In genomic region chr17:63961355-63962207, GRCh38 we compare ENCODE assay signal across 8 cellular contexts. TPM values are rescaled to one million over a fixed set of nuclear protein-coding genes. Genes with fewer than 3 reads are reported as not detected.
DNase-seq lines count a peak whose midpoint lies in the region; ATAC-seq, FAIRE-seq and TF ChIP-seq lines count a peak whose summit lies in the region.

No MANE protein-coding gene starts in this region.

- in situ Hi-C loops in GM12878 (cut with MboI): no loop called here

- POLR2A ChIA-PET in GM12878 (lab: Charles Lee): interaction anchor here (0.6 kb wide), 2 partner anchors 79 to 174 kb away, joined by 4 to 8 read pairs; no protein-coding TSS in a partner anchor

- no peak overlapping the region for H3K4me3 ChIP-seq in RWPE2 (ENCODE audit: severe bottlenecking)
- H3K4me3 ChIP-seq in GM12878: no peak overlapping the region
- peak overlapping the region; percentile 18 for H3K4me3 ChIP-seq in iPS-11a (ENCODE audit: low read depth, low read length)

- intact Hi-C loops in GM12878 (cut with micrococcal nuclease; ENCODE audit: unreplicated experiment): no loop called here

- H4K20me1 ChIP-seq in GM12878 (ENCODE audit: control insufficient read depth, insufficient read depth): no peaks in the 10 kb centered on the region

- SMC1A ChIA-PET in GM12878 (lab: Charles Lee; ENCODE audit: uncharacterized antibody, unreplicated experiment): interaction anchor here (0.6 to 1.0 kb wide), 2 partner anchors 42 to 172 kb away, joined by 3 read pairs; no protein-coding TSS in a partner anchor

- DNase-seq in NCI-H526 (lab: John Stamatoyannopoulos, UW) (peak; percentile 29 to 62), NCI-H526 treated with DMSO at 0.1 percent for 48 hours (lab: John Stamatoyannopoulos, UW) (no peak), RWPE2 (ENCODE audit: low spot score) (no peak), GM12878 (ENCODE audit: low read depth, low spot score) (no peak)
- DNase-seq in stimulated activated CD4-positive, alpha-beta T cell treated with anti-CD3 and anti-CD28 coated beads, Interleukin-2, amount 100 ng/mL, for 4 hours (ENCODE audit: low read depth): peak; percentile 11

- 48% methylated on average over 25 of the region's 36 CpGs for WGBS in GM12878 (ENCODE audit: insufficient coverage, insufficient replicate concordance, low lambda C conversion rate, missing lambda C conversion rate)

- TF ChIP-seq POLR2A in GM12878 (IDR thresholded peaks at IDR 0.05; ENCODE audit: low read depth, low read length): no peak

- TF ChIP-seq RAD21 in GM12878 (IDR thresholded peaks at IDR 0.05; ENCODE audit: insufficient read depth, low read depth, low read length): no peak

- H3K4me1 ChIP-seq in RWPE2 (ENCODE audit: insufficient read depth, poor library complexity, severe bottlenecking) (no peaks in the 10 kb centered on the region), GM12878 (ENCODE audit: control insufficient read depth, insufficient read depth, low read length) (peaks cover 4% of the 10 kb centered on the region)

- TF ChIP-seq CTCF in RWPE2 (IDR thresholded peaks at IDR 0.05; ENCODE audit: poor library complexity, severe bottlenecking) (no peak), GM12878 (IDR thresholded peaks at IDR 0.05 in 2 of 3, conservative IDR thresholded peaks at IDR 0.05 in 1 of 3; ENCODE audit: control insufficient read depth in 2 of 3, extremely low read depth in 1 of 3, insufficient read depth in 1 of 3, low read depth in 3 of 3, low read length in 3 of 3) (no peak)

- no peak for TF ChIP-seq EP300 in GM12878 (IDR thresholded peaks at IDR 0.05; ENCODE audit: borderline replicate concordance in 1 of 2, control insufficient read depth in 1 of 2, low read depth in 2 of 2, low read length in 2 of 2)

- CTCF ChIA-PET in GM12878 (lab: Yijun Ruan, JAX): interaction anchor here (1.0 kb wide), 1 partner anchor 11 kb away, joined by 3 read pairs; no protein-coding TSS in a partner anchor

- no peaks in the 10 kb centered on the region for H3K9me3 ChIP-seq in RWPE2 (ENCODE audit: severe bottlenecking)
- no peaks in the 10 kb centered on the region for H3K9me3 ChIP-seq in GM12878 (replicated peaks; ENCODE audit: control insufficient read depth, insufficient read depth, low read length)

- H3K27ac ChIP-seq in RWPE2 (ENCODE audit: poor library complexity, severe bottlenecking) (no peak overlapping the region), GM12878 (ENCODE audit: control insufficient read depth, insufficient read depth) (no peak overlapping the region)

- H3K79me2 ChIP-seq in GM12878 (ENCODE audit: control insufficient read depth, insufficient read depth, low read length): no peaks in the 10 kb centered on the region

- RAD21 ChIA-PET in GM12878 (lab: Charles Lee; ENCODE audit: unreplicated experiment): interaction anchor here (0.6 to 1.4 kb wide), 4 partner anchors 11 to 108 kb away, joined by 3 read pairs; partner anchors contain the start of gene GH1

- ATAC-seq in RWPE2 (ENCODE audit: low read depth): peak; percentile 51
- ATAC-seq in GM12878: peak; percentile 76
- no peak for ATAC-seq in HG03135 (IDR thresholded peaks at IDR 0.05; ENCODE audit: unreplicated experiment)
- no peak for ATAC-seq in HG03378 (IDR thresholded peaks at IDR 0.05; ENCODE audit: unreplicated experiment)

- H3K4me2 ChIP-seq in GM12878 (ENCODE audit: control insufficient read depth, insufficient read depth): no peak overlapping the region

- H3K27me3 ChIP-seq in RWPE2 (ENCODE audit: insufficient read depth, poor library complexity, severe bottlenecking) (no peaks in the 10 kb centered on the region), GM12878 (replicated peaks in 1 of 2; ENCODE audit: control insufficient read depth in 2 of 2, insufficient read depth in 2 of 2, low read length in 1 of 2) (no peaks in the 10 kb centered on the region)

- FAIRE-seq in GM12878 (lab: Jason Lieb, UNC): no peak

- H2AFZ ChIP-seq in GM12878 (ENCODE audit: control insufficient read depth, low read depth, low read length): peak overlapping the region; percentile 8; the same call in 1 of the 2 replicates

- BruUV-seq in GM12878 (replicated peaks; lab: Mats Ljungman, UMichigan): no TSS peak

- no peak overlapping the region for H3K9ac ChIP-seq in GM12878 (ENCODE audit: control insufficient read depth, insufficient read depth, low read length)

- H3K36me3 ChIP-seq in RWPE2 (ENCODE audit: low read depth): no peaks in the 10 kb centered on the region
- no peaks in the 10 kb centered on the region for H3K36me3 ChIP-seq in GM12878 (ENCODE audit: control insufficient read depth in 2 of 2, insufficient read depth in 2 of 2, low read length in 1 of 2)

RNA-seq across cellular contexts. Expression of gene SCN4A, which starts 11.1 kb away (rescaled TPM):
- total RNA-seq in GM12878 (2013; cell fraction: nucleolus; rRNA removed): 0.17 and 0.25 TPM in 2 replicates
- total RNA-seq in GM12878 (2014; rRNA removed): 0.05 and 0.06 TPM in 2 replicates
- under 0.01 and 0.14 TPM in 2 replicates for total RNA-seq in GM12878 (2014; rRNA removed; fragmentation: Illumina TruSeq; extraction: Trizol)
- total RNA-seq in GM12878 (2021): 0.03 and 0.08 TPM in 2 replicates
- 0.05 TPM for polyA plus RNA-seq in GM12878 (2011; ENCODE audit: low read depth)
- 0.12 and 0.15 TPM in 2 replicates for polyA plus RNA-seq in GM12878 (2011; rRNA removed)
- polyA plus RNA-seq in GM12878 (2011; cell fraction: cytosol; rRNA removed): 0.20 and 0.22 TPM in 2 replicates
- polyA plus RNA-seq in GM12878 (2011; cell fraction: nucleus; rRNA removed): 0.56 and 0.69 TPM in 2 replicates
- 0.12 and 0.13 TPM in 2 replicates for polyA plus RNA-seq in GM12878 (2012)
- polyA plus RNA-seq in GM12878 (2014; fragmentation: Illumina TruSeq; extraction: Trizol): 0.06 and 0.11 TPM in 2 replicates
- polyA plus RNA-seq in GM12878 (2014; fragmentation: Nextera tagmentation; extraction: Ambion mirVana): not detected
- polyA plus RNA-seq in GM12878 (2014; rRNA removed): 0.05 and 0.08 TPM in 2 replicates
- polyA plus RNA-seq in GM12878 (2016; fragmentation: Nextera tagmentation; extraction: Ambion mirVana): not detected
- polyA minus RNA-seq in GM12878 (2011; rRNA and poly(A)+ RNA removed): 0.66 and 0.77 TPM in 2 replicates
- polyA minus RNA-seq in GM12878 (2011; cell fraction: cytosol; rRNA and poly(A)+ RNA removed): 0.53 TPM in 1 of 2 replicates, not detected in the other
- polyA minus RNA-seq in GM12878 (2011; cell fraction: nucleus; rRNA and poly(A)+ RNA removed): 0.38 and 0.60 TPM in 2 replicates

RNA-seq across cellular contexts. Expression of gene CD79B, which starts 29.4 kb away (rescaled TPM):
- total RNA-seq in GM12878 (2013; cell fraction: nucleolus; rRNA removed): 85.7 and 88.0 TPM in 2 replicates
- total RNA-seq in GM12878 (2014; rRNA removed) (95.9 and 99.0 TPM in 2 replicates), GM12878 (2014; rRNA removed; fragmentation: Illumina TruSeq; extraction: Trizol) (59.0 and 63.4 TPM in 2 replicates), GM12878 (2021) (102 and 113 TPM in 2 replicates)
- 31.4 TPM for polyA plus RNA-seq in GM12878 (2011; ENCODE audit: low read depth)
- polyA plus RNA-seq in GM12878 (2011; rRNA removed) (82.8 and 148 TPM in 2 replicates), GM12878 (2014; fragmentation: Illumina TruSeq; extraction: Trizol) (52.1 and 60.2 TPM in 2 replicates), GM12878 (2014; fragmentation: Nextera tagmentation; extraction: Ambion mirVana) (10 to 100 TPM; 17.5 to 48.8 TPM), GM12878 (2014; rRNA removed) (91.4 and 98.4 TPM in 2 replicates), GM12878 (2016; fragmentation: Nextera tagmentation; extraction: Ambion mirVana) (10 to 100 TPM; 77.5 to 80.6 TPM)
- 165 and 226 TPM in 2 replicates for polyA plus RNA-seq in GM12878 (2011; cell fraction: cytosol; rRNA removed)
- 146 and 158 TPM in 2 replicates for polyA plus RNA-seq in GM12878 (2011; cell fraction: nucleus; rRNA removed)
- 69.4 and 81.8 TPM in 2 replicates for polyA plus RNA-seq in GM12878 (2012)
- polyA minus RNA-seq in GM12878 (2011; rRNA and poly(A)+ RNA removed): 126 and 145 TPM in 2 replicates
- polyA minus RNA-seq in GM12878 (2011; cell fraction: cytosol; rRNA and poly(A)+ RNA removed): 27.8 and 33.7 TPM in 2 replicates
- 86.2 and 114 TPM in 2 replicates for polyA minus RNA-seq in GM12878 (2011; cell fraction: nucleus; rRNA and poly(A)+ RNA removed)

RNA-seq across cellular contexts. Expression of gene PRR29, which starts 36.6 kb away (rescaled TPM):
- total RNA-seq in GM12878 (2013; cell fraction: nucleolus; rRNA removed): not detected in 2 replicates
- total RNA-seq in GM12878 (2014; rRNA removed) (0.22 TPM in 1 of 2 replicates, not detected in the other), GM12878 (2014; rRNA removed; fragmentation: Illumina TruSeq; extraction: Trizol) (not detected in 2 replicates), GM12878 (2021) (0.26 TPM in 1 of 2 replicates, not detected in the other)
- 0.54 TPM for polyA plus RNA-seq in GM12878 (2011; ENCODE audit: low read depth)
- polyA plus RNA-seq in GM12878 (2011; rRNA removed) (0.04 and 0.18 TPM in 2 replicates), GM12878 (2014; fragmentation: Illumina TruSeq; extraction: Trizol) (0.01 TPM in 1 of 2 replicates, not detected in the other), GM12878 (2014; fragmentation: Nextera tagmentation; extraction: Ambion mirVana) (under 1 TPM; 0.06 to 0.15 TPM), GM12878 (2014; rRNA removed) (0.08 TPM in 1 of 2 replicates, not detected in the other), GM12878 (2016; fragmentation: Nextera tagmentation; extraction: Ambion mirVana) (1 to 10 TPM; 1.7 to 2.4 TPM)
- polyA plus RNA-seq in GM12878 (2011; cell fraction: cytosol; rRNA removed): 0.12 and 0.37 TPM in 2 replicates
- polyA plus RNA-seq in GM12878 (2011; cell fraction: nucleus; rRNA removed): 1.1 and 1.5 TPM in 2 replicates
- 0.86 and 1.4 TPM in 2 replicates for polyA plus RNA-seq in GM12878 (2012)
- polyA minus RNA-seq in GM12878 (2011; rRNA and poly(A)+ RNA removed): 0.15 TPM in 1 of 2 replicates, not detected in the other
- not detected in 2 replicates for polyA minus RNA-seq in GM12878 (2011; cell fraction: cytosol; rRNA and poly(A)+ RNA removed)
- 0.10 and 0.12 TPM in 2 replicates for polyA minus RNA-seq in GM12878 (2011; cell fraction: nucleus; rRNA and poly(A)+ RNA removed)

RNA-seq across cellular contexts. Expression of gene GH1, which starts 42.9 kb away (rescaled TPM):
- 1.2 TPM in 1 of 2 replicates, not detected in the other for total RNA-seq in GM12878 (2013; cell fraction: nucleolus; rRNA removed)
- total RNA-seq in GM12878 (2014; rRNA removed) (not detected in 2 replicates), GM12878 (2014; rRNA removed; fragmentation: Illumina TruSeq; extraction: Trizol) (not detected in 2 replicates), GM12878 (2021) (not detected in 2 replicates)
- polyA plus RNA-seq in GM12878 (2011; ENCODE audit: low read depth): not detected
- polyA plus RNA-seq in GM12878 (2011; rRNA removed) (0.27 and 0.42 TPM in 2 replicates), GM12878 (2014; fragmentation: Illumina TruSeq; extraction: Trizol) (not detected in 2 replicates), GM12878 (2014; fragmentation: Nextera tagmentation; extraction: Ambion mirVana) (under 1 TPM in 1 of 2 experiments, not detected in 1; 0.13 TPM), GM12878 (2014; rRNA removed) (not detected in 2 replicates), GM12878 (2016; fragmentation: Nextera tagmentation; extraction: Ambion mirVana) (not detected)
- polyA plus RNA-seq in GM12878 (2011; cell fraction: cytosol; rRNA removed): not detected in 2 replicates
- polyA plus RNA-seq in GM12878 (2011; cell fraction: nucleus; rRNA removed): 0.50 and 0.72 TPM in 2 replicates
- polyA plus RNA-seq in GM12878 (2012): 1.0 and 1.2 TPM in 2 replicates
- not detected in 2 replicates for polyA minus RNA-seq in GM12878 (2011; rRNA and poly(A)+ RNA removed)
- not detected in 2 replicates for polyA minus RNA-seq in GM12878 (2011; cell fraction: cytosol; rRNA and poly(A)+ RNA removed)
- polyA minus RNA-seq in GM12878 (2011; cell fraction: nucleus; rRNA and poly(A)+ RNA removed): not detected in 2 replicates

RNA-seq across cellular contexts. Expression of gene CSHL1, which starts 50.5 kb away (rescaled TPM):
- total RNA-seq in GM12878 (2013; cell fraction: nucleolus; rRNA removed): not detected in 2 replicates
- total RNA-seq in GM12878 (2014; rRNA removed): not detected in 2 replicates
- not detected in 2 replicates for total RNA-seq in GM12878 (2014; rRNA removed; fragmentation: Illumina TruSeq; extraction: Trizol)
- total RNA-seq in GM12878 (2021): not detected in 2 replicates
- not detected for polyA plus RNA-seq in GM12878 (2011; ENCODE audit: low read depth)
- polyA plus RNA-seq in GM12878 (2011; rRNA removed): not detected in 2 replicates
- not detected in 2 replicates for polyA plus RNA-seq in GM12878 (2011; cell fraction: cytosol; rRNA removed)
- not detected in 2 replicates for polyA plus RNA-seq in GM12878 (2011; cell fraction: nucleus; rRNA removed)
- not detected in 2 replicates for polyA plus RNA-seq in GM12878 (2012)
- not detected in 2 replicates for polyA plus RNA-seq in GM12878 (2014; fragmentation: Illumina TruSeq; extraction: Trizol)
- polyA plus RNA-seq in GM12878 (2014; fragmentation: Nextera tagmentation; extraction: Ambion mirVana): not detected
- not detected in 2 replicates for polyA plus RNA-seq in GM12878 (2014; rRNA removed)
- polyA plus RNA-seq in GM12878 (2016; fragmentation: Nextera tagmentation; extraction: Ambion mirVana): not detected
- not detected in 2 replicates for polyA minus RNA-seq in GM12878 (2011; rRNA and poly(A)+ RNA removed)
- polyA minus RNA-seq in GM12878 (2011; cell fraction: cytosol; rRNA and poly(A)+ RNA removed): not detected in 2 replicates
- not detected in 2 replicates for polyA minus RNA-seq in GM12878 (2011; cell fraction: nucleus; rRNA and poly(A)+ RNA removed)

Comparison
In these comparisons a context has a peak if more than half of its experiments do, and no peak if none do; other contexts are left out.
1. DNase-seq: peak in NCI-H526 (2 of 2) and stimulated activated CD4-positive, alpha-beta T cell treated with anti-CD3 and anti-CD28 coated beads, Interleukin-2, amount 100 ng/mL, for 4 hours (single experiment); none in NCI-H526 treated with DMSO at 0.1 percent for 48 hours (single experiment), RWPE2 (single experiment) and GM12878 (single experiment).
2. ATAC-seq: peak in RWPE2 (single experiment) and GM12878 (single experiment); none in HG03135 (single experiment) and HG03378 (single experiment).